In the genomic region with DNA sequence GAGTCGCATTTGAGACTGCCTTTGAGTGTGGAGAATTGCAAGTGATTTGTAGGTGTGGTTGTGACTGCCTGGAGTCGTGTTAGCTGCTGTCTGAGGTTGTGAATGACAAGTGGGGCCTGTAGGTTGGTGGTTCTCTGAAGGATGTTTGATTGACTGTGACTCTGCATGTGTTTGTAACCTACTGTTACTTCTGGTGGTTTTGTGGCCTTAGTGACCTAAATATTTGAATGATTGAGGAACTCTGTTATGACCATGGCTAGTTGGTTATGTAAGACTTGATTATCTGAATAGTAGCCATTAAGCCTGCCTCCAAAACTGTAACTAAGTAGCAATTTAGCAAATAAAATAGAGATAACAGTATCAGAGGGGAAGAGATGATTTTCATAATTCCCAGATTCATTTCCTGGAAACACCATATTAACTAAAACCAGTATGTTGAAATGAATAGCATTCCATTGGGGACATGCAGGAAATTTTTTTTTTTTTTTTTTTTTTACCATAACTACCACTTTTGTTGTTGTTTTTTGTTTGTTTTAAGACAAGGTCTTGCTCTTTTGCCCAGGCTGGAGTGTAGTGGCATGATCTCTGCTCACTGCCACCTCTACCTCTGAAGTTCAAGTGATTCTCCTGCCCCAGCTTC, we compare ENCODE assay signal across 8 cellular contexts. TPM values are rescaled to one million over a fixed set of nuclear protein-coding genes. Genes with fewer than 3 reads are reported as not detected.
A peak's percentile ranks its signal among the peaks of the same experiment; 100 is the strongest.
DNase-seq lines count a peak whose midpoint lies in the region; ATAC-seq and TF ChIP-seq lines count a peak whose summit lies in the region.

No MANE protein-coding gene starts in this region.

- H3K9me3 ChIP-seq in adrenal gland (replicated peaks in 1 of 3) (no peaks in the 10 kb centered on the region), tibial artery (no peaks in the 10 kb centered on the region)

- no peak for TF ChIP-seq POLR2A in adrenal gland (IDR thresholded peaks at IDR 0.05)

- H3K27me3 ChIP-seq in adrenal gland (no peaks in the 10 kb centered on the region), layer of hippocampus (ENCODE audit: control insufficient read depth, insufficient read depth, low read length) (no peaks in the 10 kb centered on the region), tibial artery (no peaks in the 10 kb centered on the region)

- intact Hi-C loops in adrenal gland (cut with DNase I) (no loop called here), tibial artery (cut with DNase I; ENCODE audit: low total_unique reads) (no loop called here)

- DNase-seq in GM04503 (ENCODE audit: low read depth) = peak; percentile 13
- DNase-seq in adrenal gland = no peak
- no peak for DNase-seq in tibial artery
- no peak for DNase-seq in NOMO-1 (lab: John Stamatoyannopoulos, UW; ENCODE audit: unreplicated experiment in 2 of 2)

- H3K27ac ChIP-seq in adrenal gland = peak overlapping the region in 4 of 5 donors; percentile 81 to 95 (median 90)
- H3K27ac ChIP-seq in layer of hippocampus (ENCODE audit: low read depth, low read length) = peak overlapping the region; percentile 76
- H3K27ac ChIP-seq in tibial artery = peak overlapping the region; percentile 85 to 89

- H3K4me3 ChIP-seq in adrenal gland = peak overlapping the region in 2 of 4 donors; percentile 49 to 77
- H3K4me3 ChIP-seq in tibial artery = peak overlapping the region; percentile 73 to 84

- 0 to 3% (median 0%) methylated on average over 2 of the region's 2 CpGs for WGBS in adrenal gland, 4 donors

- H3K4me1 ChIP-seq in adrenal gland (replicated peaks in 1 of 2) (peaks cover 15 to 16% of the 10 kb centered on the region in 2 donors), tibial artery (peaks cover 0 to 12% (median 3%) of the 10 kb centered on the region in 4 donors)

- TF ChIP-seq CTCF in adrenal gland (IDR thresholded peaks at IDR 0.05) (no peak), tibial artery (IDR thresholded peaks at IDR 0.05) (no peak)

- H3K36me3 ChIP-seq in adrenal gland (replicated peaks in 1 of 2) (peaks cover 0 to 6% of the 10 kb centered on the region in 2 donors), tibial artery (peaks cover 22 to 33% (median 22%) of the 10 kb centered on the region in 3 donors)

- ATAC-seq in HG03139 (IDR thresholded peaks at IDR 0.05; ENCODE audit: unreplicated experiment) (peak; percentile 12), GM19328 (IDR thresholded peaks at IDR 0.05; ENCODE audit: unreplicated experiment) (no peak), GM21367 (IDR thresholded peaks at IDR 0.05; ENCODE audit: unreplicated experiment) (no peak)

RNA-seq across cellular contexts. Expression of gene ZNF382, which starts 0.8 kb away (rescaled TPM):
- 10 to 100 TPM in 5 of 8 donors, 1 to 10 TPM in 3; 7.3 to 20.2 (median 11.7) TPM for total RNA-seq in adrenal gland
- polyA plus RNA-seq in adrenal gland = 1 to 10 TPM; 2.8 to 6.5 (median 3.2) TPM

RNA-seq across cellular contexts. Expression of gene ZNF529, which starts 32.9 kb away (rescaled TPM):
- total RNA-seq in adrenal gland = 10 to 100 TPM in 7 of 8 donors, 1 to 10 TPM in 1; 6.0 to 21.4 (median 17.2) TPM
- polyA plus RNA-seq in adrenal gland = 10 to 100 TPM in 2 of 3 donors, 1 to 10 TPM in 1; 8.1 to 16.1 (median 14.4) TPM
